Comparison of ENCODE assay signal across 8 cellular contexts in the genomic region with DNA sequence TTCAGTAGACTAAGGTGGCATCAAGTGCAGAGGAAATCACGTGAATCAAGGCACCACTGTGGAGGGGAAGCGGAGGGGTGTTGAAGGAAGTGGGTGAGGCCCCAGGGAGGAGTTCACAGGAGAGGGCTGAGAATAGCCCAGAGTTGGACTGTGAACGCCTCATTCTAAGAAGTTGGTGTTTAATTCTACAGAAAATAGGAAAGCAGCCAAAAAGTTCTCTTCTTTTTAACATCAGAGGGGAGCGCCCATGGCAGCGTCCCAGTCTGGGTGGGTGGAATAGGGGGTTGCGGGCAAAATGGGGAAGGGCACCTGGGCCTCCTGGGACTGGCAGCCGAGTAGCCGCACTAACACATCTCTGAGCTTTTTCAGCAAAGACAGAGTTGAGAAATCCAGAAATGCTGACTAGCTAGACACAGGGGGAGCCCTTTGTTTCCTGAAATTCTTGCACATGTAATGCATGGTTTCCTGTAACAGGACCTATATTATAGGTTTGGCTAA.
DNase-seq lines count a peak whose midpoint lies in the region; ATAC-seq, FAIRE-seq and TF ChIP-seq lines count a peak whose summit lies in the region.

No MANE protein-coding gene starts in this region.

- peak overlapping the region; percentile 59 for H3K27ac ChIP-seq in VCaP

- ATAC-seq in GM18868 (IDR thresholded peaks at IDR 0.05; ENCODE audit: unreplicated experiment), result peak; percentile 63
- ATAC-seq in HG03097 (IDR thresholded peaks at IDR 0.05; ENCODE audit: low FRiP score, unreplicated experiment), result peak; percentile 73
- peak; percentile 47 for ATAC-seq in esophagus mucosa

- no peak for TF ChIP-seq CTCF in VCaP (conservative IDR thresholded peaks at IDR 0.05)

- no peak for TF ChIP-seq POLR2A in GM12892 (IDR thresholded peaks at IDR 0.05; ENCODE audit: low read depth, low read length)

- FAIRE-seq in GM12892 (lab: Jason Lieb, UNC), result no peak

- peak; percentile 23 to 34 for DNase-seq in stimulated activated CD8-positive, alpha-beta memory T cell treated with anti-CD3 and anti-CD28 coated beads, Interleukin-15, amount 100 ng/mL, for 48 hours (ENCODE audit: low read depth in 2 of 2)
- DNase-seq in GM12892 (ENCODE audit: insufficient read length) (no peak), AG08396 (ENCODE audit: low spot score) (no peak), HuH-7.5 (ENCODE audit: low spot score) (no peak)

Comparison
In these comparisons a context has a peak if more than half of its experiments do, and no peak if none do; other contexts are left out.
1. DNase-seq: peak in stimulated activated CD8-positive, alpha-beta memory T cell treated with anti-CD3 and anti-CD28 coated beads, Interleukin-15, amount 100 ng/mL, for 48 hours (2 of 2); none in GM12892 (single experiment), AG08396 (single experiment) and HuH-7.5 (single experiment).
2. Peak in every context shown above with its lines, with median percentiles within 50 percentile points of each other: ATAC-seq.